In genomic region chr1:163443863-163444262, GRCh38 we compare ENCODE assay signal across 23 cellular contexts.
"Had no signal": no experiment of that assay in that cellular context is flagged by ENCODE, and none has a peak within 500 bp of the region (broad histone marks: within the 10 kb centered on the region; RNA-seq: fewer than 3 reads in every experiment).

No MANE protein-coding gene starts in this region.

- ATAC-seq: effector memory CD8-positive, alpha-beta T cell; left ventricle myocardium superior; lower lobe of right lung; naive thymus-derived CD8-positive, alpha-beta T cell; sciatic nerve; stimulated activated naive CD8-positive, alpha-beta T cell treated with anti-CD3 and anti-CD28 coated beads, Interleukin-15, amount 100 ng/mL, for 72 hours; upper lobe of right lung had no signal

- H3K4me3 ChIP-seq: lower lobe of right lung, prostate gland, right atrium auricular region, smooth muscle cell, suprapubic skin, transverse colon, upper lobe of right lung, uterus had no signal

- H3K4me2 ChIP-seq: smooth muscle cell had no signal

- H3K9me3 Mint-ChIP-seq: effector memory CD8-positive, alpha-beta T cell; immature natural killer cell; naive thymus-derived CD8-positive, alpha-beta T cell; nephron progenitor cell; stimulated activated naive CD8-positive, alpha-beta T cell treated with anti-CD3 and anti-CD28 coated beads, Interleukin-15, amount 100 ng/mL, for 72 hours had no signal

- H3K27ac ChIP-seq: lower lobe of right lung, prostate gland, right atrium auricular region, suprapubic skin, transverse colon, upper lobe of right lung, uterus had no signal

- H3K36me3 Mint-ChIP-seq: immature natural killer cell; naive thymus-derived CD8-positive, alpha-beta T cell had no signal

- H3K27ac Mint-ChIP-seq: effector memory CD8-positive, alpha-beta T cell; immature natural killer cell; nephron progenitor cell had no signal

- DNase-seq: dermis blood vessel endothelial cell; effector memory CD8-positive, alpha-beta T cell; hypothalamus; immature natural killer cell; left ventricle myocardium superior; lower lobe of right lung; naive thymus-derived CD8-positive, alpha-beta T cell; nephron progenitor cell; nucleus accumbens; stimulated activated CD4-positive, alpha-beta T cell treated with anti-CD3 and anti-CD28 coated beads, Interleukin-12 subunit alpha, Interleukin-12 subunit beta, amount 100 ng/mL, for 4 hours; stimulated activated CD4-positive, alpha-beta T cell treated with anti-CD3 and anti-CD28 coated beads, Interleukin-1b, Interleukin-23, amount 100 ng/mL, for 48 hours; stimulated activated CD4-positive, alpha-beta T cell treated with anti-CD3 and anti-CD28 coated beads, Interleukin-4, amount 100 ng/mL, for 1 hour; stimulated activated CD8-positive, alpha-beta memory T cell treated with anti-CD3 and anti-CD28 coated beads, Interleukin-4, amount 100 ng/mL, for 48 hours; stimulated activated naive CD4-positive, alpha-beta T cell; stimulated activated naive CD8-positive, alpha-beta T cell treated with anti-CD3 and anti-CD28 coated beads, Interleukin-15, amount 100 ng/mL, for 72 hours; transverse colon; upper lobe of right lung; uterus had no signal

- H3K4me1 ChIP-seq: lower lobe of right lung, prostate gland, right atrium auricular region, suprapubic skin, upper lobe of right lung, uterus had no signal

- H3K27me3 ChIP-seq: right atrium auricular region, suprapubic skin, transverse colon, upper lobe of right lung, uterus had no signal

- H3K9me3 ChIP-seq: lower lobe of right lung, prostate gland, right atrium auricular region, suprapubic skin, transverse colon, upper lobe of right lung, uterus had no signal

- H3K4me1 Mint-ChIP-seq: immature natural killer cell; naive thymus-derived CD8-positive, alpha-beta T cell; stimulated activated naive CD8-positive, alpha-beta T cell treated with anti-CD3 and anti-CD28 coated beads, Interleukin-15, amount 100 ng/mL, for 72 hours had no signal

- H3K4me3 Mint-ChIP-seq: effector memory CD8-positive, alpha-beta T cell; immature natural killer cell; naive thymus-derived CD8-positive, alpha-beta T cell; nephron progenitor cell; stimulated activated naive CD8-positive, alpha-beta T cell treated with anti-CD3 and anti-CD28 coated beads, Interleukin-15, amount 100 ng/mL, for 72 hours had no signal

- H3K36me3 ChIP-seq: lower lobe of right lung, prostate gland, right atrium auricular region, suprapubic skin, transverse colon, upper lobe of right lung, uterus had no signal
